8 cellular contexts compared by ENCODE assay signal in genomic region chr5:141417494-141418172, GRCh38. TPM values are rescaled to one million over a fixed set of nuclear protein-coding genes. Genes with fewer than 3 reads are reported as not detected.
DNase-seq lines count a peak whose midpoint lies in the region; ATAC-seq and TF ChIP-seq lines count a peak whose summit lies in the region.
"Not testable (repeated sequence)": the region's sequence is repeated elsewhere in the genome, so short reads cannot be mapped to it uniquely, and the experiment has no call there.

PCDHGB7 (plus strand) TSS chr5:141417677; CDS start chr5:141417860, 183 bp downstream.

- TF ChIP-seq CTCF in CD14-positive monocyte (IDR thresholded peaks at IDR 0.05) = peak; percentile 77
- TF ChIP-seq CTCF in esophagus squamous epithelium (IDR thresholded peaks at IDR 0.05) = peak; percentile 23 to 67 (median 58)

- not testable (repeated sequence) for DNase-seq in CD14-positive monocyte (ENCODE audit: low spot score); activated T-cell treated with anti-CD3 and anti-CD28 coated beads, Interleukin-2, amount 50 U/mL, for 4 hours; esophagus squamous epithelium (lab: John Stamatoyannopoulos, UW); memory B cell (ENCODE audit: low spot score in 2 of 2)
- DNase-seq in NOMO-1 treated with DMSO at 0.1 percent for 48 hours (lab: John Stamatoyannopoulos, UW; ENCODE audit: unreplicated experiment) = peak; percentile 58
- peak; percentile 58 for DNase-seq in stimulated activated CD4-positive, alpha-beta T cell treated with anti-CD3 and anti-CD28 coated beads, Interleukin-4, amount 100 ng/mL, for 1 hour

- H3K4me3 ChIP-seq in esophagus squamous epithelium = peak within 1 kb of the TSS in 3 of 4 donors; percentile 42 to 57 (median 45)

- H3K36me3 ChIP-seq in esophagus squamous epithelium = not testable (repeated sequence)

- H3K27ac ChIP-seq in esophagus squamous epithelium = peak within 1 kb of the TSS in 2 of 4 donors; percentile 51 to 56

- H3K27me3 ChIP-seq in esophagus squamous epithelium = peaks cover 0 to 51% (median 0%) of the 10 kb centered on the region in 4 donors

- ATAC-seq in GM19452 (IDR thresholded peaks at IDR 0.05; ENCODE audit: unreplicated experiment) = peak; percentile 82
- ATAC-seq in HG03196 (IDR thresholded peaks at IDR 0.05; ENCODE audit: unreplicated experiment) = peak; percentile 77
- ATAC-seq in activated T-cell treated with anti-CD3 and anti-CD28 coated beads, Interleukin-2, amount 50 U/mL, for 4 hours = peak; percentile 64 to 72
- peak; percentile 55 for ATAC-seq in memory B cell (ENCODE audit: low read depth)

- H3K27me3 Mint-ChIP-seq in CD14-positive monocyte (ENCODE audit: low read depth in 3 of 3) (peaks cover 83 to 88% (median 88%) of the 10 kb centered on the region in 3 donors), memory B cell (peaks cover 21% of the 10 kb centered on the region)
- peaks cover 88% of the 10 kb centered on the region for H3K27me3 Mint-ChIP-seq in activated T-cell treated with anti-CD3 and anti-CD28 coated beads, Interleukin-2, amount 50 U/mL, for 4 hours (ENCODE audit: low read depth)

- H3K4me1 Mint-ChIP-seq in CD14-positive monocyte (peaks cover 47% of the 10 kb centered on the region), memory B cell (peaks cover 11% of the 10 kb centered on the region)
- peaks cover 16% of the 10 kb centered on the region for H3K4me1 Mint-ChIP-seq in activated T-cell treated with anti-CD3 and anti-CD28 coated beads, Interleukin-2, amount 50 U/mL, for 4 hours (ENCODE audit: low read depth)

- 20 to 22% methylated on average over 17 to 22 of the region's 47 CpGs for WGBS in esophagus squamous epithelium, 2 donors

- H3K4me3 Mint-ChIP-seq in CD14-positive monocyte (peak within 1 kb of the TSS; percentile 84 to 93), memory B cell (peak within 1 kb of the TSS; percentile 74)
- peak within 1 kb of the TSS; percentile 66 for H3K4me3 Mint-ChIP-seq in activated T-cell treated with anti-CD3 and anti-CD28 coated beads, Interleukin-2, amount 50 U/mL, for 4 hours

- H3K4me1 ChIP-seq in esophagus squamous epithelium = not testable (repeated sequence)

- peaks cover 23 to 100% (median 94%) of the 10 kb centered on the region in 3 donors for H3K9me3 ChIP-seq in esophagus squamous epithelium

- H3K27ac Mint-ChIP-seq in CD14-positive monocyte = not testable (repeated sequence)
- peak within 1 kb of the TSS; percentile 45 for H3K27ac Mint-ChIP-seq in memory B cell

- intact Hi-C loops in CD14-positive monocyte (cut with micrococcal nuclease) (loop anchor here in 1 of 2 donors (5.0 kb wide), 1 partner anchor 105 kb away; no protein-coding TSS in a partner anchor), esophagus squamous epithelium (cut with DNase I) (loop anchor here (10.0 kb wide), 2 partner anchors 107 to 137 kb away; no protein-coding TSS in a partner anchor)

- peaks cover 16 to 39% of the 10 kb centered on the region in 2 donors for H3K36me3 Mint-ChIP-seq in CD14-positive monocyte
- H3K36me3 Mint-ChIP-seq in activated T-cell treated with anti-CD3 and anti-CD28 coated beads, Interleukin-2, amount 50 U/mL, for 4 hours (ENCODE audit: insufficient read depth) = peaks cover 18% of the 10 kb centered on the region
- not testable (repeated sequence) for H3K36me3 Mint-ChIP-seq in memory B cell

- TF ChIP-seq POLR2A in esophagus squamous epithelium (IDR thresholded peaks at IDR 0.05) = not testable (repeated sequence)

- H3K9me3 Mint-ChIP-seq in CD14-positive monocyte = peaks cover 16 to 75% (median 58%) of the 10 kb centered on the region in 7 donors
- peaks cover 31% of the 10 kb centered on the region for H3K9me3 Mint-ChIP-seq in activated T-cell treated with anti-CD3 and anti-CD28 coated beads, Interleukin-2, amount 50 U/mL, for 4 hours
- H3K9me3 Mint-ChIP-seq in memory B cell = peaks cover 12% of the 10 kb centered on the region

RNA-seq across cellular contexts. Expression of gene PCDHGB7, which starts in this region (rescaled TPM):
- polyA plus RNA-seq in CD14-positive monocyte = not detected
- total RNA-seq in activated T-cell treated with anti-CD3 and anti-CD28 coated beads, Interleukin-2, amount 50 U/mL, for 4 hours = under 1 TPM in 1 of 3 donors, not detected in 2; 0.15 TPM
- total RNA-seq in esophagus squamous epithelium = 10 to 100 TPM in 1 of 4 donors, 1 to 10 TPM in 3; 4.1 to 10.9 (median 5.8) TPM

Comparison
In these comparisons a context has a peak if more than half of its experiments do, and no peak if none do; other contexts are left out.
1. RNA of gene PCDHGB7 (total RNA-seq): 4.1 to 10.9 TPM in esophagus squamous epithelium; 0.15 TPM in activated T-cell treated with anti-CD3 and anti-CD28 coated beads, Interleukin-2, amount 50 U/mL, for 4 hours; every median in the first group is over 4 times any median in the second.
2. Peak in ATAC-seq in activated T-cell treated with anti-CD3 and anti-CD28 coated beads, Interleukin-2, amount 50 U/mL, for 4 hours; RNA of the gene not detected or under 1 TPM.
3. Peak in every context shown above with its lines, with median percentiles within 50 percentile points of each other: H3K4me3 Mint-ChIP-seq and ATAC-seq.